Comparison of ENCODE assay signal across 6 cellular contexts in genomic region chr11:66543263-66544107, GRCh38. TPM values are rescaled to one million over a fixed set of nuclear protein-coding genes. Genes with fewer than 3 reads are reported as not detected.
DNase-seq lines count a peak whose midpoint lies in the region; ATAC-seq lines count a peak whose summit lies in the region.

No MANE protein-coding gene starts in this region.

- H3K27me3 Mint-ChIP-seq in activated naive CD4-positive, alpha-beta T cell treated with anti-CD3 and anti-CD28 coated beads, Interleukin-2, amount 10 ng/mL, durations not matched to agents 7 days and 5 days, result peaks cover 19% of the 10 kb centered on the region

- peaks cover 25% of the 10 kb centered on the region for H3K36me3 Mint-ChIP-seq in activated naive CD4-positive, alpha-beta T cell treated with anti-CD3 and anti-CD28 coated beads, Interleukin-2, amount 10 ng/mL, durations not matched to agents 7 days and 5 days

- DNase-seq in KG1 (lab: John Stamatoyannopoulos, UW), result peak; percentile 87
- DNase-seq in activated naive CD4-positive, alpha-beta T cell treated with anti-CD3 and anti-CD28 coated beads, Interleukin-2, amount 10 ng/mL, durations not matched to agents 7 days and 5 days, result peak; percentile 79
- DNase-seq in medulla oblongata (ENCODE audit: extremely low spot score), result peak; percentile 18
- no peak for DNase-seq in ureter (ENCODE audit: low spot score)

- CTCF ChIA-PET in activated naive CD4-positive, alpha-beta T cell treated with anti-CD3 and anti-CD28 coated beads, Interleukin-2, amount 10 ng/mL, durations not matched to agents 7 days and 5 days (lab: Charles Lee), result interaction anchor here (1.0 to 1.4 kb wide), 2 partner anchors 28 to 135 kb away, joined by 3 to 5 read pairs; no protein-coding TSS in a partner anchor

- ATAC-seq in GM21786 (IDR thresholded peaks at IDR 0.05; ENCODE audit: unreplicated experiment) (no peak), HG03342 (IDR thresholded peaks at IDR 0.05; ENCODE audit: unreplicated experiment) (no peak)

- H3K9me3 Mint-ChIP-seq in activated naive CD4-positive, alpha-beta T cell treated with anti-CD3 and anti-CD28 coated beads, Interleukin-2, amount 10 ng/mL, durations not matched to agents 7 days and 5 days, result no peaks in the 10 kb centered on the region

- H3K27ac Mint-ChIP-seq in activated naive CD4-positive, alpha-beta T cell treated with anti-CD3 and anti-CD28 coated beads, Interleukin-2, amount 10 ng/mL, durations not matched to agents 7 days and 5 days, result peak overlapping the region; percentile 86

- H3K4me1 Mint-ChIP-seq in activated naive CD4-positive, alpha-beta T cell treated with anti-CD3 and anti-CD28 coated beads, Interleukin-2, amount 10 ng/mL, durations not matched to agents 7 days and 5 days, result peaks cover 35% of the 10 kb centered on the region

- H3K4me3 Mint-ChIP-seq in activated naive CD4-positive, alpha-beta T cell treated with anti-CD3 and anti-CD28 coated beads, Interleukin-2, amount 10 ng/mL, durations not matched to agents 7 days and 5 days, result peak overlapping the region; percentile 66

RNA-seq across cellular contexts. Expression of gene ZDHHC24, which starts 2.4 kb away (rescaled TPM):
- 14.2 TPM for total RNA-seq in ureter

RNA-seq across cellular contexts. Expression of gene ACTN3, which starts 3.2 kb away (rescaled TPM):
- 0.16 TPM for total RNA-seq in ureter

RNA-seq across cellular contexts. Expression of gene CTSF, which starts 24.9 kb away (rescaled TPM):
- 27.0 TPM for total RNA-seq in ureter

RNA-seq across cellular contexts. Expression of gene BBS1, which starts 33.0 kb away (rescaled TPM):
- 59.8 TPM for total RNA-seq in ureter

RNA-seq across cellular contexts. Expression of gene CCDC87, which starts 49.4 kb away (rescaled TPM):
- total RNA-seq in ureter, result 0.55 TPM
